Comparison of ENCODE assay signal across 1 cellular context in the genomic region with DNA sequence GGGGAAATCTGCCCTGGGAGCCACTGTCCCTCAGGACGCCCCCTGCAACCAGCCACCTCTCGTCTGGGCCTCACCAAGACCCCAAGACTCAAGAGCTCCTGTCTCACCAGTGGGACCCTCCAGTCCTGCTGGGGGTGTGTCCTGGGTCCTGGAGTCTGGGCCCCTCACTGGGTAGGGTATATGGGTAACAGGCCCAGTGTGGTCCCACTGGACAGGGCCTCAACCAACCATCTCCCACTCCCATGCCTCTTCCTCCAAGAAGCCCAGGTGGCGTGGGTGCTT.
TF ChIP-seq lines count a peak whose summit lies in the region.

No MANE protein-coding gene starts in this region.

TF ChIP-seq in H1, 55 proteins besides CTCF, POLR2A, EP300 and RAD21:
- TF ChIP-seq RNF2 (IDR thresholded peaks at IDR 0.05; ENCODE audit: borderline replicate concordance, low read depth, low read length, missing control alignments, poor library complexity, severe bottlenecking) (no peak), SP4 (IDR thresholded peaks at IDR 0.05; ENCODE audit: low read length) (no peak), NANOG (IDR thresholded peaks at IDR 0.05; ENCODE audit: insufficient read depth, low read depth, low read length, poor library complexity, severe bottlenecking) (no peak), EGR1 (IDR thresholded peaks at IDR 0.05; ENCODE audit: borderline replicate concordance, low read depth, low read length) (no peak), RXRA (IDR thresholded peaks at IDR 0.05; ENCODE audit: insufficient read depth, low read depth, low read length) (no peak), SP1 (IDR thresholded peaks at IDR 0.05; ENCODE audit: low read depth, low read length) (no peak), TCF12 (IDR thresholded peaks at IDR 0.05; ENCODE audit: low read depth, low read length) (no peak), PHF8 (conservative IDR thresholded peaks at IDR 0.05; ENCODE audit: low read depth, low read length) (no peak), HDAC6 (IDR thresholded peaks at IDR 0.05; ENCODE audit: low read depth, low read length) (no peak), KDM1A (IDR thresholded peaks at IDR 0.05; ENCODE audit: borderline replicate concordance, low read length) (no peak), CBX8 (IDR thresholded peaks at IDR 0.05; ENCODE audit: borderline replicate concordance, low read depth, low read length) (no peak), SIX5 (IDR thresholded peaks at IDR 0.05; ENCODE audit: low read depth, low read length) (no peak), TAF7 (optimal IDR thresholded peaks at IDR 0.05; ENCODE audit: borderline replicate concordance, low read depth, low read length) (no peak), MAFK (IDR thresholded peaks at IDR 0.05; ENCODE audit: low read depth, low read length) (no peak)
- TF ChIP-seq, protein P1, sequence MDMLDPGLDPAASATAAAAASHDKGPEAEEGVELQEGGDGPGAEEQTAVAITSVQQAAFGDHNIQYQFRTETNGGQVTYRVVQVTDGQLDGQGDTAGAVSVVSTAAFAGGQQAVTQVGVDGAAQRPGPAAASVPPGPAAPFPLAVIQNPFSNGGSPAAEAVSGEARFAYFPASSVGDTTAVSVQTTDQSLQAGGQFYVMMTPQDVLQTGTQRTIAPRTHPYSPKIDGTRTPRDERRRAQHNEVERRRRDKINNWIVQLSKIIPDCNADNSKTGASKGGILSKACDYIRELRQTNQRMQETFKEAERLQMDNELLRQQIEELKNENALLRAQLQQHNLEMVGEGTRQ (IDR thresholded peaks at IDR 0.05; ENCODE audit: low read length), result no peak
- TF ChIP-seq, protein P2, sequence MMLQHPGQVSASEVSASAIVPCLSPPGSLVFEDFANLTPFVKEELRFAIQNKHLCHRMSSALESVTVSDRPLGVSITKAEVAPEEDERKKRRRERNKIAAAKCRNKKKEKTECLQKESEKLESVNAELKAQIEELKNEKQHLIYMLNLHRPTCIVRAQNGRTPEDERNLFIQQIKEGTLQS (IDR thresholded peaks at IDR 0.05; ENCODE audit: insufficient read depth, low read depth, low read length), result no peak
TF ChIP-seq in H1: peak in this region for 0.
